In genomic region chr20:34516038-34516873, GRCh38 we compare ENCODE assay signal across 1 cellular context.
TF ChIP-seq lines count a peak whose summit lies in the region.

DYNLRB1 (plus strand) TSS chr20:34516422; CDS start chr20:34516459, 37 bp downstream.

TF ChIP-seq in HepG2, 621 proteins besides CTCF, POLR2A, EP300 and RAD21 (continued from another document and continues in another):
- TF ChIP-seq KLF15 (CRISPR knock-in tag; IDR thresholded peaks at IDR 0.05; ENCODE audit: borderline replicate concordance) (peak; percentile 62; the same call in 1 of the 2 replicates), PCBP2 (optimal IDR thresholded peaks at IDR 0.05; ENCODE audit: low read depth, low read length, poor library complexity, severe bottlenecking) (no peak), SMYD3 (CRISPR knock-in tag; IDR thresholded peaks at IDR 0.05) (no peak), ZFP36L1 (CRISPR knock-in tag; IDR thresholded peaks at IDR 0.05) (peak; percentile 79), ZNF101 (CRISPR knock-in tag; IDR thresholded peaks at IDR 0.05; ENCODE audit: borderline replicate concordance, low read depth) (no peak), SYNCRIP (IDR thresholded peaks at IDR 0.05; ENCODE audit: insufficient read depth, low read depth, low read length) (no peak), MIXL1 (CRISPR knock-in tag; IDR thresholded peaks at IDR 0.05) (peak; percentile 61), TERF1 (CRISPR knock-in tag; IDR thresholded peaks at IDR 0.05) (no peak), ZNF207 (IDR thresholded peaks at IDR 0.05; ENCODE audit: borderline replicate concordance) (no peak), HOXD1 (CRISPR knock-in tag; IDR thresholded peaks at IDR 0.05) (peak; percentile 17), SIN3B (IDR thresholded peaks at IDR 0.05; ENCODE audit: low read length) (no peak; the same call in 1 of the 2 replicates), ZFP36 (IDR thresholded peaks at IDR 0.05; ENCODE audit: borderline replicate concordance, low read depth, low read length, partially characterized antibody) (no peak), SMAD1 (CRISPR knock-in tag; IDR thresholded peaks at IDR 0.05; ENCODE audit: borderline replicate concordance, low read depth) (peak; percentile 49), ZFYVE20 (CRISPR knock-in tag; IDR thresholded peaks at IDR 0.05; ENCODE audit: borderline replicate concordance, low read depth) (no peak), RBM22 (optimal IDR thresholded peaks at IDR 0.05; ENCODE audit: low read length) (peak; percentile 98), ZNF446 (CRISPR knock-in tag; IDR thresholded peaks at IDR 0.05) (peak; percentile 65), TCF12 (IDR thresholded peaks at IDR 0.05) (no peak), TCF12 (CRISPR knock-in tag; IDR thresholded peaks at IDR 0.05) (no peak; the same call in 1 of the 2 replicates), ZSCAN30 (CRISPR knock-in tag; IDR thresholded peaks at IDR 0.05) (peak; percentile 91; the same call in 1 of the 2 replicates), NR2F1 (CRISPR knock-in tag; IDR thresholded peaks at IDR 0.05) (peak in 1 of 2 experiments; percentile 17; a peak in 1 of 4 replicates), SP4 (CRISPR knock-in tag; IDR thresholded peaks at IDR 0.05) (peak; percentile 73; the same call in 1 of the 2 replicates), ZNF777 (CRISPR knock-in tag; IDR thresholded peaks at IDR 0.05) (peak; percentile 48), FOXP1 (IDR thresholded peaks at IDR 0.05) (no peak), FOXP1 (CRISPR knock-in tag; IDR thresholded peaks at IDR 0.05) (peak; percentile 11; the same call in 1 of the 2 replicates), HIC2 (CRISPR knock-in tag; IDR thresholded peaks at IDR 0.05; ENCODE audit: low read depth) (peak; percentile 73), ATM (IDR thresholded peaks at IDR 0.05; ENCODE audit: borderline replicate concordance) (no peak), PCBP1 (IDR thresholded peaks at IDR 0.05; ENCODE audit: borderline replicate concordance, low read depth, low read length) (peak; percentile 83; the same call in 1 of the 2 replicates), ZNF138 (CRISPR knock-in tag; IDR thresholded peaks at IDR 0.05; ENCODE audit: low read depth) (no peak), FOXM1 (CRISPR knock-in tag; IDR thresholded peaks at IDR 0.05) (no peak), MLXIP (CRISPR knock-in tag; IDR thresholded peaks at IDR 0.05; ENCODE audit: borderline replicate concordance) (peak; percentile 43; the same call in 1 of the 2 replicates), PRDM10 (CRISPR knock-in tag; IDR thresholded peaks at IDR 0.05; ENCODE audit: low read depth) (peak; percentile 91), YEATS4 (CRISPR knock-in tag; IDR thresholded peaks at IDR 0.05; ENCODE audit: borderline replicate concordance) (peak; percentile 98), ZNF20 (CRISPR knock-in tag; IDR thresholded peaks at IDR 0.05) (peak; percentile 52; the same call in 1 of the 2 replicates), FOXK2 (IDR thresholded peaks at IDR 0.05) (no peak), ZNF224 (CRISPR knock-in tag; IDR thresholded peaks at IDR 0.05) (peak; percentile 72; the same call in 1 of the 2 replicates), ZNF44 (CRISPR knock-in tag; IDR thresholded peaks at IDR 0.05) (peak; percentile 78; the same call in 1 of the 2 replicates), HNF4A (CRISPR knock-in tag; IDR thresholded peaks at IDR 0.05) (no peak), ZNF776 (CRISPR knock-in tag; IDR thresholded peaks at IDR 0.05) (peak; percentile 61; the same call in 1 of the 2 replicates), MATR3 (CRISPR knock-in tag; IDR thresholded peaks at IDR 0.05) (0 out of 2 replicates have a peak, but pooled peaks have one; percentile 39), ZNF282 (IDR thresholded peaks at IDR 0.05; ENCODE audit: partially characterized antibody) (no peak), GATAD1 (CRISPR knock-in tag; IDR thresholded peaks at IDR 0.05) (peak; percentile 89)
- TF ChIP-seq, protein P1, sequence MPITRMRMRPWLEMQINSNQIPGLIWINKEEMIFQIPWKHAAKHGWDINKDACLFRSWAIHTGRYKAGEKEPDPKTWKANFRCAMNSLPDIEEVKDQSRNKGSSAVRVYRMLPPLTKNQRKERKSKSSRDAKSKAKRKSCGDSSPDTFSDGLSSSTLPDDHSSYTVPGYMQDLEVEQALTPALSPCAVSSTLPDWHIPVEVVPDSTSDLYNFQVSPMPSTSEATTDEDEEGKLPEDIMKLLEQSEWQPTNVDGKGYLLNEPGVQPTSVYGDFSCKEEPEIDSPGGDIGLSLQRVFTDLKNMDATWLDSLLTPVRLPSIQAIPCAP (CRISPR knock-in tag; IDR thresholded peaks at IDR 0.05; ENCODE audit: low read depth) = no peak
- TF ChIP-seq, protein P2, sequence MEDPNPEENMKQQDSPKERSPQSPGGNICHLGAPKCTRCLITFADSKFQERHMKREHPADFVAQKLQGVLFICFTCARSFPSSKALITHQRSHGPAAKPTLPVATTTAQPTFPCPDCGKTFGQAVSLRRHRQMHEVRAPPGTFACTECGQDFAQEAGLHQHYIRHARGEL (CRISPR knock-in tag; IDR thresholded peaks at IDR 0.05) = no peak; the same call in 1 of the 2 replicates
- TF ChIP-seq, protein P3, sequence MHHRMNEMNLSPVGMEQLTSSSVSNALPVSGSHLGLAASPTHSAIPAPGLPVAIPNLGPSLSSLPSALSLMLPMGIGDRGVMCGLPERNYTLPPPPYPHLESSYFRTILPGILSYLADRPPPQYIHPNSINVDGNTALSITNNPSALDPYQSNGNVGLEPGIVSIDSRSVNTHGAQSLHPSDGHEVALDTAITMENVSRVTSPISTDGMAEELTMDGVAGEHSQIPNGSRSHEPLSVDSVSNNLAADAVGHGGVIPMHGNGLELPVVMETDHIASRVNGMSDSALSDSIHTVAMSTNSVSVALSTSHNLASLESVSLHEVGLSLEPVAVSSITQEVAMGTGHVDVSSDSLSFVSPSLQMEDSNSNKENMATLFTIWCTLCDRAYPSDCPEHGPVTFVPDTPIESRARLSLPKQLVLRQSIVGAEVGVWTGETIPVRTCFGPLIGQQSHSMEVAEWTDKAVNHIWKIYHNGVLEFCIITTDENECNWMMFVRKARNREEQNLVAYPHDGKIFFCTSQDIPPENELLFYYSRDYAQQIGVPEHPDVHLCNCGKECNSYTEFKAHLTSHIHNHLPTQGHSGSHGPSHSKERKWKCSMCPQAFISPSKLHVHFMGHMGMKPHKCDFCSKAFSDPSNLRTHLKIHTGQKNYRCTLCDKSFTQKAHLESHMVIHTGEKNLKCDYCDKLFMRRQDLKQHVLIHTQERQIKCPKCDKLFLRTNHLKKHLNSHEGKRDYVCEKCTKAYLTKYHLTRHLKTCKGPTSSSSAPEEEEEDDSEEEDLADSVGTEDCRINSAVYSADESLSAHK (CRISPR knock-in tag; IDR thresholded peaks at IDR 0.05; ENCODE audit: borderline replicate concordance) = no peak
- TF ChIP-seq, protein P4, sequence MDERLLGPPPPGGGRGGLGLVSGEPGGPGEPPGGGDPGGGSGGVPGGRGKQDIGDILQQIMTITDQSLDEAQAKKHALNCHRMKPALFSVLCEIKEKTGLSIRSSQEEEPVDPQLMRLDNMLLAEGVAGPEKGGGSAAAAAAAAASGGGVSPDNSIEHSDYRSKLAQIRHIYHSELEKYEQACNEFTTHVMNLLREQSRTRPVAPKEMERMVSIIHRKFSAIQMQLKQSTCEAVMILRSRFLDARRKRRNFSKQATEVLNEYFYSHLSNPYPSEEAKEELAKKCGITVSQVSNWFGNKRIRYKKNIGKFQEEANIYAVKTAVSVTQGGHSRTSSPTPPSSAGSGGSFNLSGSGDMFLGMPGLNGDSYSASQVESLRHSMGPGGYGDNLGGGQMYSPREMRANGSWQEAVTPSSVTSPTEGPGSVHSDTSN (CRISPR knock-in tag; IDR thresholded peaks at IDR 0.05) = peak; percentile 97
- TF ChIP-seq, protein P5, sequence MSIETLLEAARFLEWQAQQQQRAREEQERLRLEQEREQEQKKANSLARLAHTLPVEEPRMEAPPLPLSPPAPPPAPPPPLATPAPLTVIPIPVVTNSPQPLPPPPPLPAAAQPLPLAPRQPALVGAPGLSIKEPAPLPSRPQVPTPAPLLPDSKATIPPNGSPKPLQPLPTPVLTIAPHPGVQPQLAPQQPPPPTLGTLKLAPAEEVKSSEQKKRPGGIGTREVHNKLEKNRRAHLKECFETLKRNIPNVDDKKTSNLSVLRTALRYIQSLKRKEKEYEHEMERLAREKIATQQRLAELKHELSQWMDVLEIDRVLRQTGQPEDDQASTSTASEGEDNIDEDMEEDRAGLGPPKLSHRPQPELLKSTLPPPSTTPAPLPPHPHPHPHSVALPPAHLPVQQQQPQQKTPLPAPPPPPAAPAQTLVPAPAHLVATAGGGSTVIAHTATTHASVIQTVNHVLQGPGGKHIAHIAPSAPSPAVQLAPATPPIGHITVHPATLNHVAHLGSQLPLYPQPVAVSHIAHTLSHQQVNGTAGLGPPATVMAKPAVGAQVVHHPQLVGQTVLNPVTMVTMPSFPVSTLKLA (IDR thresholded peaks at IDR 0.05) = no peak
- TF ChIP-seq, protein P6, sequence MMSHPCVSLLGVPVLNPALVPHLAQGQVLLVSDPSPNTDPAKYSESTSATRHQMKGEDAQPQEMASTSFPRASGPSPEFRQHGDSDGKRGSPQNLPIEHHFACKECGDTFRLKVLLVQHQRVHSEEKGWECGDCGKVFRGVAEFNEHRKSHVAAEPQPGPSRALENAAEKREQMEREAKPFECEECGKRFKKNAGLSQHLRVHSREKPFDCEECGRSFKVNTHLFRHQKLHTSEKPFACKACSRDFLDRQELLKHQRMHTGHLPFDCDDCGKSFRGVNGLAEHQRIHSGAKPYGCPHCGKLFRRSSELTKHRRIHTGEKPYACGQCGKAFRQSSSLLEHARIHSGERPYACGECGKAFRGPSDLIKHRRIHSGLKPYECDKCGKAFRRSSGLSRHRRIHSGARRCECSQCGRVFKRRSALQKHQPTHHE (CRISPR knock-in tag; IDR thresholded peaks at IDR 0.05; ENCODE audit: borderline replicate concordance) = peak; percentile 85; the same call in 1 of the 2 replicates
